ENCODE assay signal across 14 cellular contexts in genomic region chr2:196293751-196294486, GRCh38.
DNase-seq lines count a peak whose midpoint lies in the region; ATAC-seq, FAIRE-seq and TF ChIP-seq lines count a peak whose summit lies in the region.
"Had no signal": no experiment of that assay in that cellular context is flagged by ENCODE, and none has a peak within 500 bp of the region (broad histone marks: within the 10 kb centered on the region; RNA-seq: fewer than 3 reads in every experiment).

No MANE protein-coding gene starts in this region.

- no peaks in the 10 kb centered on the region for H3K36me3 ChIP-seq in ACC112 (ENCODE audit: insufficient read depth, low read length)
- H3K36me3 ChIP-seq in CD8-positive, alpha-beta T cell (ENCODE audit: insufficient read depth, low read length): no peaks in the 10 kb centered on the region
- H3K36me3 ChIP-seq: right lobe of liver had no signal

- H3K4me3 ChIP-seq in ACC112 (ENCODE audit: low read depth, low read length): no peak overlapping the region
- H3K4me3 ChIP-seq in astrocyte of the cerebellum (ENCODE audit: low read depth, low read length): no peak overlapping the region
- no peak overlapping the region for H3K4me3 ChIP-seq in CD8-positive, alpha-beta T cell (ENCODE audit: low read depth, low read length)
- H3K4me3 ChIP-seq: right lobe of liver had no signal

- POLR2A ChIA-PET in CD8-positive, alpha-beta T cell (lab: Charles Lee): no interaction called here

- no peak for TF ChIP-seq CTCF in astrocyte of the cerebellum (IDR thresholded peaks at IDR 0.05; ENCODE audit: low read depth, low read length, missing control alignments)
- TF ChIP-seq CTCF in CD8-positive, alpha-beta T cell (IDR thresholded peaks at IDR 0.05): no peak

- CTCF ChIA-PET in CD8-positive, alpha-beta T cell (lab: Charles Lee): interaction anchor here (0.6 to 1.5 kb wide), 2 partner anchors 73 to 93 kb away, joined by 3 to 5 read pairs; no protein-coding TSS in a partner anchor

- no peak overlapping the region for H3K27ac Mint-ChIP-seq in CD8-positive, alpha-beta T cell
- no peak overlapping the region for H3K27ac Mint-ChIP-seq in activated naive CD4-positive, alpha-beta T cell treated with anti-CD3 and anti-CD28 coated beads, Interleukin-2, amount 50 U/mL, for 72 hours
- H3K27ac Mint-ChIP-seq: T-cell had no signal

- peak overlapping the region; percentile 71 for H3K27ac ChIP-seq in ACC112 (ENCODE audit: low read depth, low read length)
- no peak overlapping the region for H3K27ac ChIP-seq in CD8-positive, alpha-beta T cell (ENCODE audit: low read depth, low read length)
- H3K27ac ChIP-seq: right lobe of liver had no signal

- H3K79me2 ChIP-seq in ACC112 (ENCODE audit: control insufficient read depth, insufficient read depth, low read length, unreplicated experiment): no peaks in the 10 kb centered on the region

- no peak for ATAC-seq in CD8-positive, alpha-beta T cell
- no peak for ATAC-seq in activated naive CD4-positive, alpha-beta T cell treated with anti-CD3 and anti-CD28 coated beads, Interleukin-2, amount 50 U/mL, for 72 hours
- ATAC-seq: activated T-cell treated with anti-CD3 and anti-CD28 coated beads, Interleukin-2, amount 50 U/mL, for 4 hours; T-cell had no signal

- H3K27me3 ChIP-seq in ACC112 (ENCODE audit: insufficient read depth, low read length): no peaks in the 10 kb centered on the region
- no peaks in the 10 kb centered on the region for H3K27me3 ChIP-seq in CD8-positive, alpha-beta T cell (ENCODE audit: insufficient read depth, low read length)
- H3K27me3 ChIP-seq: right lobe of liver had no signal

- in situ Hi-C loops in astrocyte of the cerebellum (cut with HindIII; ENCODE audit: low sequenced_read_pairs): no loop called here

- H3K9me3 ChIP-seq in CD8-positive, alpha-beta T cell (ENCODE audit: low read length): no peaks in the 10 kb centered on the region
- H3K9me3 ChIP-seq: right lobe of liver had no signal

- FAIRE-seq in HTR-8/SVneo (lab: Jason Lieb, UNC): peak; percentile 72

- H3K4me3 Mint-ChIP-seq in CD8-positive, alpha-beta T cell: no peak overlapping the region
- H3K4me3 Mint-ChIP-seq: activated T-cell treated with anti-CD3 and anti-CD28 coated beads, Interleukin-2, amount 50 U/mL, for 4 hours; T-cell had no signal

- no peaks in the 10 kb centered on the region for H3K36me3 Mint-ChIP-seq in CD8-positive, alpha-beta T cell
- H3K36me3 Mint-ChIP-seq in activated naive CD4-positive, alpha-beta T cell treated with anti-CD3 and anti-CD28 coated beads, Interleukin-2, amount 50 U/mL, for 72 hours: no peaks in the 10 kb centered on the region
- H3K36me3 Mint-ChIP-seq: T-cell had no signal

- H3K27me3 Mint-ChIP-seq in CD8-positive, alpha-beta T cell (ENCODE audit: low read depth): no peaks in the 10 kb centered on the region
- H3K27me3 Mint-ChIP-seq: T-cell had no signal

- peaks cover 15% of the 10 kb centered on the region for H3K4me1 ChIP-seq in ACC112 (ENCODE audit: control insufficient read depth, insufficient read depth, low read length, unreplicated experiment)
- peaks cover 1% of the 10 kb centered on the region for H3K4me1 ChIP-seq in CD8-positive, alpha-beta T cell (ENCODE audit: insufficient read depth, low read length)
- H3K4me1 ChIP-seq: right lobe of liver had no signal

- no peaks in the 10 kb centered on the region for H3K9me3 Mint-ChIP-seq in CD8-positive, alpha-beta T cell
- H3K9me3 Mint-ChIP-seq in activated naive CD4-positive, alpha-beta T cell treated with anti-CD3 and anti-CD28 coated beads, Interleukin-2, amount 50 U/mL, for 72 hours: no peaks in the 10 kb centered on the region
- H3K9me3 Mint-ChIP-seq: activated T-cell treated with anti-CD3 and anti-CD28 coated beads, Interleukin-2, amount 50 U/mL, for 4 hours; T-cell had no signal

- intact Hi-C loops in CD8-positive, alpha-beta T cell (cut with DNase I, micrococcal nuclease): loop anchor here (5.0 to 10.0 kb wide), 3 partner anchors 33 to 351 kb away; no protein-coding TSS in a partner anchor

- H3K4me1 Mint-ChIP-seq in CD8-positive, alpha-beta T cell (ENCODE audit: low read depth): peaks cover 16% of the 10 kb centered on the region

- peak; percentile 68 for DNase-seq in HTR-8/SVneo (ENCODE audit: insufficient read length, low spot score)
- peak; percentile 50 for DNase-seq in astrocyte of the cerebellum (ENCODE audit: low read depth)
- peak; percentile 94 for DNase-seq in iris pigment epithelial cell (ENCODE audit: low read depth)
- DNase-seq in CD8-positive, alpha-beta T cell: no peak
- DNase-seq in activated naive CD4-positive, alpha-beta T cell treated with anti-CD3 and anti-CD28 coated beads, Interleukin-2, amount 50 U/mL, for 72 hours (ENCODE audit: low spot score in 2 of 2): no peak
- DNase-seq in pons (ENCODE audit: low spot score): no peak
- no peak for DNase-seq in activated CD4-positive, alpha-beta T cell treated with anti-CD3 and anti-CD28 coated beads for 48 hours
- DNase-seq: activated T-cell treated with anti-CD3 and anti-CD28 coated beads, Interleukin-2, amount 50 U/mL, for 4 hours; C1 segment of cervical spinal cord; NCI-H2107; right lobe of liver; stimulated activated naive CD4-positive, alpha-beta T cell; T-cell had no signal

- H2AFZ ChIP-seq in ACC112 (ENCODE audit: low read length, unreplicated experiment): peak overlapping the region; percentile 12

Comparison
In these comparisons a context has a peak if more than half of its experiments do, and no peak if none do; other contexts are left out.
1. DNase-seq: peak in HTR-8/SVneo (single experiment), astrocyte of the cerebellum (single experiment) and iris pigment epithelial cell (single experiment); none in CD8-positive, alpha-beta T cell (0 of 7), activated naive CD4-positive, alpha-beta T cell treated with anti-CD3 and anti-CD28 coated beads, Interleukin-2, amount 50 U/mL, for 72 hours (0 of 2), pons (single experiment) and activated CD4-positive, alpha-beta T cell treated with anti-CD3 and anti-CD28 coated beads for 48 hours (single experiment).